ENCODE assay signal across 8 cellular contexts in the genomic region with DNA sequence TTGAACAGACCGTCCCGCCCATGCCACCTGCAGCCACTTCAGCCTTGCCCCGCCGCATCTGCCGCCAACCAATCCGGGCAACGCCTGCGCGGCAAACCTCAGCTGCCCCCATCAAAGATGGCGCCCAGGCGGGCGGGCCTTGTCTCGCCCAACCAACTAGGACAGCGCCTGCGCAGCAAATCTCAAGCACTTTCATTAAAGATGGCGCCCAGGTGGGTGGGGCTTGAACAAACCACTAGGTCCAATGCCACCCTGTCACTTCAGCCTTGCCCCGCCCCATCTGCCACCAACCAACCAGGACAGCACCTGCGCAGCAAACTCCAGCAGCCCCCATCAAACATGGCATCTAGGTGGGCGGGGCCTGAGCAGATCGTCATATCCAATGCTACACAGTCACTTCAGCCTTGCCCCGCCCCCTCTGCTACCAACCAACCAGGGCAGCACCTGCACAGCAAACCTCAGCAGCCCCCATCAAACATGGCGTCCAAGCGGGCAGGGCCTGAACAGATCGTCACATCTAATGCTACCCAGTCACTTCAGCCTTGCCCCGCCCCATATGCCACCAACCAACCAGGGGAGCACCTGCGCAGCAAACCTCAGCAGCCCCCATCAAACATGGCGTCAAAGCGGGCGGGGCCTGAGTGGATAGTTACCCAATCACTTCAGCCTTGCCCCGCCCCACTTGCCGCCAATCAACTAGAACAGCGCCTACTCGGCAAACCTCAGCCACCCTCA. TPM values are rescaled to one million over a fixed set of nuclear protein-coding genes. Genes with fewer than 3 reads are reported as not detected.
DNase-seq lines count a peak whose midpoint lies in the region; ATAC-seq, FAIRE-seq and TF ChIP-seq lines count a peak whose summit lies in the region.

No MANE protein-coding gene starts in this region.

- H3K9me3 ChIP-seq in lower lobe of right lung (peaks cover 5% of the 10 kb centered on the region), thoracic aorta (no peaks in the 10 kb centered on the region)

- DNase-seq in activated CD8-positive, alpha-beta memory T cell treated with anti-CD3 and anti-CD28 coated beads, Interleukin-2, amount 50 U/mL, for 48 hours: peak; percentile 49
- DNase-seq in activated CD8-positive, alpha-beta memory T cell treated with anti-CD3 and anti-CD28 coated beads, Interleukin-2, amount 50 U/mL, for 4 hours: no peak
- peak; percentile 92 for DNase-seq in lower lobe of right lung
- DNase-seq in thoracic aorta (ENCODE audit: low spot score): peak; percentile 99
- DNase-seq in GM19239 (ENCODE audit: insufficient read length, low spot score): no peak

- H3K4me3 ChIP-seq in lower lobe of right lung (peak overlapping the region; percentile 44), thoracic aorta (peak overlapping the region; percentile 73)

- H3K27me3 ChIP-seq in lower lobe of right lung (ENCODE audit: low read depth) (peaks cover 14% of the 10 kb centered on the region), thoracic aorta (replicated peaks; ENCODE audit: insufficient read depth) (no peaks in the 10 kb centered on the region)

- H3K27ac ChIP-seq in cingulate gyrus (ENCODE audit: low read depth, low read length): peak overlapping the region; percentile 95
- peak overlapping the region; percentile 70 for H3K27ac ChIP-seq in lower lobe of right lung
- peak overlapping the region; percentile 67 to 87 for H3K27ac ChIP-seq in thoracic aorta

- FAIRE-seq in GM19239 (lab: Jason Lieb, UNC): no peak

- ATAC-seq in lower lobe of right lung: peak; percentile 74 to 77
- ATAC-seq in thoracic aorta (ENCODE audit: insufficient number of reproducible peaks, low FRiP score, low read depth): peak; percentile 68
- ATAC-seq in HG02759 (IDR thresholded peaks at IDR 0.05; ENCODE audit: unreplicated experiment): no peak
- no peak for ATAC-seq in GM19397 (IDR thresholded peaks at IDR 0.05; ENCODE audit: unreplicated experiment)

- no peak for TF ChIP-seq CTCF in lower lobe of right lung (IDR thresholded peaks at IDR 0.05)
- TF ChIP-seq CTCF in thoracic aorta (IDR thresholded peaks at IDR 0.05): no peak

- H3K36me3 ChIP-seq in lower lobe of right lung (no peaks in the 10 kb centered on the region), thoracic aorta (no peaks in the 10 kb centered on the region)

- intact Hi-C loops in lower lobe of right lung (cut with DNase I): no loop called here

- H3K4me1 ChIP-seq in lower lobe of right lung (no peaks in the 10 kb centered on the region), thoracic aorta (ENCODE audit: control insufficient read depth in 1 of 2, low read depth in 2 of 2) (peaks cover 0 to 6% of the 10 kb centered on the region in 2 donors)

RNA-seq across cellular contexts. Expression of a gene that starts 1.4 kb away (rescaled TPM):
- total RNA-seq in lower lobe of right lung (5.0 TPM), thoracic aorta (10 to 100 TPM in 1 of 2 donors, 1 to 10 TPM in 1; 9.9 to 11.6 TPM)

RNA-seq across cellular contexts. Expression of a gene that starts 1.4 kb away (rescaled TPM):
- total RNA-seq in lower lobe of right lung (not detected), thoracic aorta (1 to 10 TPM in 1 of 2 donors, not detected in 1; 1.4 TPM)

Comparison
In these comparisons a context has a peak if more than half of its experiments do, and no peak if none do; other contexts are left out.
1. DNase-seq: peak in activated CD8-positive, alpha-beta memory T cell treated with anti-CD3 and anti-CD28 coated beads, Interleukin-2, amount 50 U/mL, for 48 hours (single experiment), lower lobe of right lung (single experiment) and thoracic aorta (single experiment); none in activated CD8-positive, alpha-beta memory T cell treated with anti-CD3 and anti-CD28 coated beads, Interleukin-2, amount 50 U/mL, for 4 hours (single experiment) and GM19239 (single experiment).
2. ATAC-seq: peak in lower lobe of right lung (2 of 2) and thoracic aorta (single experiment); none in HG02759 (single experiment) and GM19397 (single experiment).
3. Peak in every context shown above with its lines, with median percentiles within 50 percentile points of each other: H3K27ac ChIP-seq.